In genomic region chr13:59477011-59477410, GRCh38 we compare ENCODE assay signal across 12 cellular contexts.
DNase-seq lines count a peak whose midpoint lies in the region; ATAC-seq, FAIRE-seq and TF ChIP-seq lines count a peak whose summit lies in the region.
"Had no signal": no experiment of that assay in that cellular context is flagged by ENCODE, and none has a peak within 500 bp of the region (broad histone marks: within the 10 kb centered on the region; RNA-seq: fewer than 3 reads in every experiment).

No MANE protein-coding gene starts in this region.

- DNase-seq in D721Med (ENCODE audit: insufficient read length, low spot score) (no peak), iPS-NIHi11 (ENCODE audit: low spot score) (peak; percentile 43), G401 (ENCODE audit: low spot score) (no peak), DMS153 treated with DMSO at 0.1 percent for 48 hours (lab: John Stamatoyannopoulos, UW; ENCODE audit: unreplicated experiment) (no peak)
- no peak for DNase-seq in effector memory CD4-positive, alpha-beta T cell
- DNase-seq: activated CD8-positive, alpha-beta memory T cell treated with anti-CD3 and anti-CD28 coated beads, Interleukin-2, amount 10 ng/mL, durations not matched to agents 7 days and 5 days; amniotic stem cell; effector memory CD8-positive, alpha-beta T cell; NCI-H774 had no signal

- peak; percentile 16 for TF ChIP-seq CTCF in D721Med (IDR thresholded peaks at IDR 0.05; ENCODE audit: insufficient read depth, missing control alignments)

- no peak overlapping the region for H3K27ac ChIP-seq in effector memory CD4-positive, alpha-beta T cell (ENCODE audit: insufficient read depth, low read length, poor library complexity, severe bottlenecking)

- in situ Hi-C loops in G401 (cut with HindIII; ENCODE audit: low sequenced_read_pairs): no loop called here

- H3K36me3 ChIP-seq in effector memory CD4-positive, alpha-beta T cell (ENCODE audit: control insufficient read depth, insufficient read depth, low read length): no peaks in the 10 kb centered on the region

- no peaks in the 10 kb centered on the region for H3K27me3 ChIP-seq in effector memory CD4-positive, alpha-beta T cell (replicated peaks; ENCODE audit: control insufficient read depth, insufficient read depth, low read length, poor library complexity, severe bottlenecking)

- H3K9me3 ChIP-seq in effector memory CD4-positive, alpha-beta T cell (ENCODE audit: control insufficient read depth, low read length): no peaks in the 10 kb centered on the region

- H3K4me3 ChIP-seq in effector memory CD4-positive, alpha-beta T cell (ENCODE audit: insufficient read depth, low read depth, low read length, poor library complexity, severe bottlenecking): no peak overlapping the region
- H3K4me3 ChIP-seq: smooth muscle cell had no signal

- peak; percentile 58 for ATAC-seq in GM19351 (IDR thresholded peaks at IDR 0.05; ENCODE audit: unreplicated experiment)
- ATAC-seq: activated CD8-positive, alpha-beta memory T cell treated with anti-CD3 and anti-CD28 coated beads, Interleukin-2, amount 10 ng/mL, durations not matched to agents 7 days and 5 days; effector memory CD8-positive, alpha-beta T cell had no signal

- FAIRE-seq in D721Med (lab: Jason Lieb, UNC) (no peak), TTC549 (lab: Jason Lieb, UNC) (peak; percentile 56)

- no peaks in the 10 kb centered on the region for H3K4me1 ChIP-seq in effector memory CD4-positive, alpha-beta T cell (ENCODE audit: control insufficient read depth, insufficient read depth, low read length, poor library complexity, severe bottlenecking)
